ENCODE assay signal across 16 cellular contexts in genomic region chr16:14434860-14435259, GRCh38.
"Had no signal": no experiment of that assay in that cellular context is flagged by ENCODE, and none has a peak within 500 bp of the region (broad histone marks: within the 10 kb centered on the region; RNA-seq: fewer than 3 reads in every experiment).

No MANE protein-coding gene starts in this region.

- H3K36me3 ChIP-seq: brain microvascular endothelial cell, vagina had no signal

- H3K27ac Mint-ChIP-seq: activated naive CD8-positive, alpha-beta T cell; stimulated activated memory B cell treated with anti-CD40 and anti-IgM and Interleukin-4, amounts not matched to agents 10 μg/mL and 1 μg/mL and 100 μg/mL, for 72 hours had no signal

- H3K4me1 ChIP-seq: esophagus muscularis mucosa, tibial artery, vagina had no signal

- H3K9me3 ChIP-seq: esophagus muscularis mucosa, tibial artery, vagina had no signal

- DNase-seq: activated CD4-positive, alpha-beta T cell treated with anti-CD3 and anti-CD28 coated beads, Interleukin-2, amount 50 U/mL, for 4 hours; activated CD4-positive, CD25-positive, alpha-beta regulatory T cell treated with anti-CD3 and anti-CD28 coated beads, Interleukin-2, amount 50 U/mL, for 72 hours; activated gamma-delta T cell treated with Interleukin-2 at 50 U/mL for 16 hours; amygdala; brain microvascular endothelial cell; hypothalamus; retina; T-cell; T-helper 9 cell; tibial artery had no signal

- H3K9me3 Mint-ChIP-seq: central memory CD8-positive, alpha-beta T cell; stimulated activated memory B cell treated with anti-CD40 and anti-IgM and Interleukin-4, amounts not matched to agents 10 μg/mL and 1 μg/mL and 100 μg/mL, for 72 hours; T-cell had no signal

- H3K4me3 ChIP-seq: coronary artery, esophagus muscularis mucosa, tibial artery, vagina had no signal

- H3K27ac ChIP-seq: brain microvascular endothelial cell, coronary artery, esophagus muscularis mucosa, tibial artery, vagina had no signal

- H3K27me3 ChIP-seq: brain microvascular endothelial cell, esophagus muscularis mucosa, tibial artery, vagina had no signal

- H3K27me3 Mint-ChIP-seq: activated naive CD8-positive, alpha-beta T cell; central memory CD8-positive, alpha-beta T cell; stimulated activated memory B cell treated with anti-CD40 and anti-IgM and Interleukin-4, amounts not matched to agents 10 μg/mL and 1 μg/mL and 100 μg/mL, for 72 hours; T-cell had no signal

- ATAC-seq: stimulated activated memory B cell treated with anti-CD40 and anti-IgM and Interleukin-4, amounts not matched to agents 10 μg/mL and 1 μg/mL and 100 μg/mL, for 72 hours; T-cell had no signal

- H3K4me1 Mint-ChIP-seq: stimulated activated memory B cell treated with anti-CD40 and anti-IgM and Interleukin-4, amounts not matched to agents 10 μg/mL and 1 μg/mL and 100 μg/mL, for 72 hours had no signal

- H3K4me3 Mint-ChIP-seq: stimulated activated memory B cell treated with anti-CD40 and anti-IgM and Interleukin-4, amounts not matched to agents 10 μg/mL and 1 μg/mL and 100 μg/mL, for 72 hours had no signal
